ENCODE assay signal across 9 cellular contexts in genomic region chrX:135112096-135112729, GRCh38. TPM values are rescaled to one million over a fixed set of nuclear protein-coding genes. Genes with fewer than 3 reads are reported as not detected.
DNase-seq lines count a peak whose midpoint lies in the region; ATAC-seq and TF ChIP-seq lines count a peak whose summit lies in the region.
"Had no signal": no experiment of that assay in that cellular context is flagged by ENCODE, and none has a peak within 500 bp of the region (broad histone marks: within the 10 kb centered on the region; RNA-seq: fewer than 3 reads in every experiment).

No MANE protein-coding gene starts in this region.

- ATAC-seq in HG03039 (IDR thresholded peaks at IDR 0.05; ENCODE audit: unreplicated experiment) (peak; percentile 42), T-helper 17 cell (peak; percentile 68), HG02840 (IDR thresholded peaks at IDR 0.05; ENCODE audit: low FRiP score, unreplicated experiment) (no peak)

- H3K27me3 Mint-ChIP-seq in T-helper 17 cell = peaks cover 6% of the 10 kb centered on the region
- peaks cover 16% of the 10 kb centered on the region for H3K27me3 Mint-ChIP-seq in neural crest cell (ENCODE audit: low read depth)

- no peaks in the 10 kb centered on the region for H3K9me3 ChIP-seq in T-helper 17 cell (ENCODE audit: control insufficient read depth, low read length, poor library complexity, severe bottlenecking)

- H3K4me3 Mint-ChIP-seq in T-helper 17 cell = no peak overlapping the region
- H3K4me3 Mint-ChIP-seq in neural crest cell = no peak overlapping the region

- H3K36me3 Mint-ChIP-seq in T-helper 17 cell (ENCODE audit: low read depth) = no peaks in the 10 kb centered on the region
- H3K36me3 Mint-ChIP-seq in neural crest cell (ENCODE audit: low read depth) = no peaks in the 10 kb centered on the region

- H3K27ac Mint-ChIP-seq in T-helper 17 cell (no peak overlapping the region), neural crest cell (ENCODE audit: unreplicated experiment) (no peak overlapping the region)

- peak in 4 of 6 experiments; percentile 0 to 50 (median 14) for DNase-seq in stimulated activated naive CD4-positive, alpha-beta T cell (lab: John Stamatoyannopoulos, UW)
- no peak for DNase-seq in stimulated activated naive CD4-positive, alpha-beta T cell treated with Interleukin-2 at 50 U/mL for 16 hours (lab: John Stamatoyannopoulos, UW)
- peak in 1 of 3 donors; percentile 23 for DNase-seq in T-helper 17 cell
- peak; percentile 16 to 25 for DNase-seq in dermis microvascular lymphatic vessel endothelial cell (ENCODE audit: low read depth in 2 of 2)
- DNase-seq in neural crest cell (ENCODE audit: low read depth, low spot score) = no peak
- DNase-seq in hippocampal formation (lab: John Stamatoyannopoulos, UW) = no peak

- peaks cover 21% of the 10 kb centered on the region for H3K9me3 Mint-ChIP-seq in neural crest cell

- H3K4me1 Mint-ChIP-seq in T-helper 17 cell = no peaks in the 10 kb centered on the region
- H3K4me1 Mint-ChIP-seq in neural crest cell = no peaks in the 10 kb centered on the region

- peak; percentile 65 for TF ChIP-seq CTCF in neural crest cell (conservative IDR thresholded peaks at IDR 0.05)

RNA-seq across cellular contexts. Expression of gene ETDB, which starts 8.1 kb away (rescaled TPM):
- not detected for total RNA-seq in T-helper 17 cell
- not detected in 2 replicates for total RNA-seq in dermis microvascular lymphatic vessel endothelial cell
- not detected in 2 replicates for total RNA-seq in neural crest cell
- total RNA-seq: urinary bladder had no signal

RNA-seq across cellular contexts. Expression of gene SMIM10L2B, which starts 13.7 kb away (rescaled TPM):
- total RNA-seq in T-helper 17 cell (under 1 TPM; 0.26 to 0.37 TPM), dermis microvascular lymphatic vessel endothelial cell (under 0.01 and 0.13 TPM in 2 replicates), neural crest cell (4.7 and 6.2 TPM in 2 replicates)

RNA-seq across cellular contexts. Expression of gene CT55, which starts 59.0 kb away (rescaled TPM):
- total RNA-seq in T-helper 17 cell = not detected
- under 0.01 TPM in 1 of 2 replicates, not detected in the other for total RNA-seq in dermis microvascular lymphatic vessel endothelial cell
- 0.14 and 0.23 TPM in 2 replicates for total RNA-seq in neural crest cell
- total RNA-seq: urinary bladder had no signal

Comparison
In these comparisons a context has a peak if more than half of its experiments do, and no peak if none do; other contexts are left out.
1. DNase-seq: peak in stimulated activated naive CD4-positive, alpha-beta T cell (4 of 6) and dermis microvascular lymphatic vessel endothelial cell (2 of 2); none in stimulated activated naive CD4-positive, alpha-beta T cell treated with Interleukin-2 at 50 U/mL for 16 hours (single experiment), neural crest cell (single experiment) and hippocampal formation (0 of 2).